ENCODE assay signal across 28 cellular contexts in the genomic region with DNA sequence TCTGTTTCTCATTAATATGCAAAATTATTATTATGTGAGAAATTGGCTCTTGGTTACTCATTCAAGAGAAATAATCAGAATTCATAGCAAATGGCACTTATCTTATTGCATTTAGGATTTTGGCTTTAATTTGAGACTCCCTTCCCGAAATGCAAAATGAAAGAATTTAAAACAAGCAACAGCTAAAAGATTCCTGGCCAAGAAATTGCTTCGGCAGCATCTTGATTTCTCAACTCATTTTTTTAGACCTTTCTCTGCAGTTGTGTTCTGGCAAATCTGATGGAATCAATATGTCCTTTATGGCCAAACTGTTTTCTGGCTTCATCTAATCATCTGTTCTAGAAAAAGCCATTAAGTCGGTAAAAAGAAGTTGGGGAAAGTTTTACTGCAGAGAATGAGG.
A peak's percentile ranks its signal among the peaks of the same experiment; 100 is the strongest.
DNase-seq lines count a peak whose midpoint lies in the region; ATAC-seq, FAIRE-seq and TF ChIP-seq lines count a peak whose summit lies in the region.
"Had no signal": no experiment of that assay in that cellular context is flagged by ENCODE, and none has a peak within 500 bp of the region (broad histone marks: within the 10 kb centered on the region; RNA-seq: fewer than 3 reads in every experiment).

No MANE protein-coding gene starts in this region.

- H3K27me3 Mint-ChIP-seq in astrocyte (ENCODE audit: low read depth, unreplicated experiment): no peaks in the 10 kb centered on the region
- no peaks in the 10 kb centered on the region for H3K27me3 Mint-ChIP-seq in T-helper 2 cell treated with Interferon-gamma antibody and Interleukin-4, amounts not matched to agents 5 μg/mL and 100 μg/mL, for 36 hours (ENCODE audit: low read depth)
- H3K27me3 Mint-ChIP-seq: activated CD8-positive, alpha-beta T cell treated with anti-CD3 and anti-CD28 coated beads for 36 hours; activated naive CD8-positive, alpha-beta T cell treated with anti-CD3 and anti-CD28 coated beads, Interleukin-2, amount 10 ng/mL, durations not matched to agents 7 days and 5 days; effector memory CD8-positive, alpha-beta T cell; T-cell had no signal

- no peaks in the 10 kb centered on the region for H4K20me1 ChIP-seq in astrocyte (ENCODE audit: insufficient read depth, low read length)
- H4K20me1 ChIP-seq: BLaER1 had no signal

- no peak overlapping the region for H3K4me3 Mint-ChIP-seq in astrocyte (ENCODE audit: unreplicated experiment)
- H3K4me3 Mint-ChIP-seq in T-helper 2 cell treated with Interferon-gamma antibody and Interleukin-4, amounts not matched to agents 5 μg/mL and 100 μg/mL, for 36 hours: no peak overlapping the region
- H3K4me3 Mint-ChIP-seq: activated CD8-positive, alpha-beta T cell treated with anti-CD3 and anti-CD28 coated beads for 36 hours; activated naive CD8-positive, alpha-beta T cell treated with anti-CD3 and anti-CD28 coated beads, Interleukin-2, amount 10 ng/mL, durations not matched to agents 7 days and 5 days; effector memory CD8-positive, alpha-beta T cell; GM23338; HFFc6; mesothelial cell of epicardium; nephron progenitor cell; T-cell had no signal

- H3K9ac ChIP-seq in astrocyte (ENCODE audit: low read length) (no peak overlapping the region), skeletal muscle tissue (ENCODE audit: low read depth in 1 of 3, low read length in 3 of 3) (no peak overlapping the region)
- H3K9ac ChIP-seq: BLaER1 had no signal

- peaks cover 2% of the 10 kb centered on the region for H3K36me3 Mint-ChIP-seq in astrocyte (ENCODE audit: low read depth, unreplicated experiment)
- H3K36me3 Mint-ChIP-seq in T-helper 2 cell treated with Interferon-gamma antibody and Interleukin-4, amounts not matched to agents 5 μg/mL and 100 μg/mL, for 36 hours (ENCODE audit: low read depth): no peaks in the 10 kb centered on the region
- H3K36me3 Mint-ChIP-seq: activated naive CD8-positive, alpha-beta T cell treated with anti-CD3 and anti-CD28 coated beads, Interleukin-2, amount 10 ng/mL, durations not matched to agents 7 days and 5 days; mesothelial cell of epicardium; T-cell had no signal

- no peak for TF ChIP-seq CTCF in 22Rv1 (IDR thresholded peaks at IDR 0.05)
- no peak for TF ChIP-seq CTCF in astrocyte (IDR thresholded peaks at IDR 0.05; ENCODE audit: insufficient read depth, low read depth, low read length)
- no peak for TF ChIP-seq CTCF in gastroesophageal sphincter (IDR thresholded peaks at IDR 0.05)

- no peak for TF ChIP-seq POLR2A in gastroesophageal sphincter (IDR thresholded peaks at IDR 0.05)

- peaks cover 11% of the 10 kb centered on the region for H3K4me1 Mint-ChIP-seq in astrocyte (ENCODE audit: low read depth, unreplicated experiment)
- no peaks in the 10 kb centered on the region for H3K4me1 Mint-ChIP-seq in T-helper 2 cell treated with Interferon-gamma antibody and Interleukin-4, amounts not matched to agents 5 μg/mL and 100 μg/mL, for 36 hours (ENCODE audit: low read depth)
- H3K4me1 Mint-ChIP-seq: T-cell had no signal

- H3K36me3 ChIP-seq in astrocyte (ENCODE audit: insufficient read depth, low read length) (no peaks in the 10 kb centered on the region), gastroesophageal sphincter (no peaks in the 10 kb centered on the region), skeletal muscle tissue (ENCODE audit: control insufficient read depth in 3 of 3, insufficient read depth in 3 of 3, low read length in 3 of 3) (no peaks in the 10 kb centered on the region)
- H3K36me3 ChIP-seq: BLaER1, MG63, pancreas had no signal

- DNase-seq in astrocyte (ENCODE audit: low read depth) (no peak), NCI-H2107 treated with DMSO at 0.1 percent for 48 hours (lab: John Stamatoyannopoulos, UW; ENCODE audit: unreplicated experiment) (no peak), NOMO-1 (lab: John Stamatoyannopoulos, UW; ENCODE audit: unreplicated experiment in 2 of 2) (no peak)
- no peak for DNase-seq in T-helper 2 cell treated with Interferon-gamma antibody and Interleukin-4, amounts not matched to agents 5 μg/mL and 100 μg/mL, for 36 hours (ENCODE audit: low spot score)
- no peak for DNase-seq in activated effector memory CD4-positive, alpha-beta T cell treated with Interleukin-2 at 50 U/mL for 16 hours
- DNase-seq: ACHN; activated CD4-positive, alpha-beta T cell treated with anti-CD3 and anti-CD28 coated beads for 1 hour; activated CD8-positive, alpha-beta T cell treated with anti-CD3 and anti-CD28 coated beads for 36 hours; activated naive CD8-positive, alpha-beta T cell treated with anti-CD3 and anti-CD28 coated beads, Interleukin-2, amount 10 ng/mL, durations not matched to agents 7 days and 5 days; effector memory CD8-positive, alpha-beta T cell; GDM1; HFFc6; left colon; MG63; NCI-H446; nephron progenitor cell; OCI-M1; pancreas; T-cell had no signal

- H3K9me3 Mint-ChIP-seq in astrocyte (ENCODE audit: unreplicated experiment): peaks cover 4% of the 10 kb centered on the region
- H3K9me3 Mint-ChIP-seq in T-helper 2 cell treated with Interferon-gamma antibody and Interleukin-4, amounts not matched to agents 5 μg/mL and 100 μg/mL, for 36 hours: no peaks in the 10 kb centered on the region
- H3K9me3 Mint-ChIP-seq: GM23338 had no signal

- no peaks in the 10 kb centered on the region for H3K9me3 ChIP-seq in astrocyte (ENCODE audit: insufficient read depth, low read depth, low read length)
- no peaks in the 10 kb centered on the region for H3K9me3 ChIP-seq in gastroesophageal sphincter
- no peaks in the 10 kb centered on the region for H3K9me3 ChIP-seq in skeletal muscle tissue (ENCODE audit: control insufficient read depth in 3 of 3, low read length in 3 of 3)
- H3K9me3 ChIP-seq: BLaER1, MG63, pancreas had no signal

- H3K27ac Mint-ChIP-seq in astrocyte (ENCODE audit: unreplicated experiment): peak overlapping the region; percentile 98
- H3K27ac Mint-ChIP-seq in T-helper 2 cell treated with Interferon-gamma antibody and Interleukin-4, amounts not matched to agents 5 μg/mL and 100 μg/mL, for 36 hours: no peak overlapping the region
- H3K27ac Mint-ChIP-seq: activated CD8-positive, alpha-beta T cell treated with anti-CD3 and anti-CD28 coated beads for 36 hours; activated naive CD8-positive, alpha-beta T cell treated with anti-CD3 and anti-CD28 coated beads, Interleukin-2, amount 10 ng/mL, durations not matched to agents 7 days and 5 days; effector memory CD8-positive, alpha-beta T cell; GM23338; HFFc6; mesothelial cell of epicardium; T-cell had no signal

- no peaks in the 10 kb centered on the region for H3K79me2 ChIP-seq in astrocyte (ENCODE audit: insufficient read depth, low read length)

- H3K27me3 ChIP-seq in astrocyte (ENCODE audit: insufficient read depth, low read length): no peaks in the 10 kb centered on the region
- no peaks in the 10 kb centered on the region for H3K27me3 ChIP-seq in gastroesophageal sphincter
- no peaks in the 10 kb centered on the region for H3K27me3 ChIP-seq in skeletal muscle tissue (ENCODE audit: control insufficient read depth in 3 of 3, insufficient read depth in 3 of 3, low read length in 3 of 3)
- H3K27me3 ChIP-seq: BLaER1, MG63, pancreas had no signal

- WGBS in gastroesophageal sphincter (ENCODE audit: low coverage in 1 of 2), 2 donors: 19 to 33% methylated on average over 3 of the region's 3 CpGs

- no peak for FAIRE-seq in astrocyte (lab: Jason Lieb, UNC)
- FAIRE-seq: K562, pancreas, TTC549, urothelium cell line had no signal

- no peak overlapping the region for H2AFZ ChIP-seq in astrocyte (ENCODE audit: low read depth, low read length)

- H3K4me1 ChIP-seq in astrocyte (ENCODE audit: insufficient read depth, low read length): peaks cover 8% of the 10 kb centered on the region
- peaks cover 10 to 34% (median 16%) of the 10 kb centered on the region in 3 donors for H3K4me1 ChIP-seq in gastroesophageal sphincter
- H3K4me1 ChIP-seq in skeletal muscle tissue (ENCODE audit: control insufficient read depth in 3 of 3, insufficient read depth in 3 of 3, low read length in 3 of 3): peaks cover 5 to 9% (median 7%) of the 10 kb centered on the region in 3 donors
- H3K4me1 ChIP-seq: BLaER1, pancreas had no signal

- no peak for TF ChIP-seq EP300 in gastroesophageal sphincter (IDR thresholded peaks at IDR 0.05)

- H3K4me2 ChIP-seq in astrocyte (ENCODE audit: low read length): no peak overlapping the region
- H3K4me2 ChIP-seq: BLaER1, GM23338 had no signal

- no peak for ATAC-seq in gastroesophageal sphincter
- ATAC-seq: activated CD8-positive, alpha-beta T cell treated with anti-CD3 and anti-CD28 coated beads for 36 hours; effector memory CD8-positive, alpha-beta T cell; K562; left colon; T-cell had no signal

- H3K27ac ChIP-seq in 22Rv1 (peak overlapping the region; percentile 72), astrocyte (ENCODE audit: low read depth, low read length) (no peak overlapping the region), gastroesophageal sphincter (peak overlapping the region; percentile 60 to 91 (median 79)), skeletal muscle tissue (ENCODE audit: low read depth, low read length) (peak overlapping the region; percentile 76)
- H3K27ac ChIP-seq: BLaER1, pancreas had no signal

- no peak overlapping the region for H3K4me3 ChIP-seq in astrocyte (ENCODE audit: insufficient read depth, low read depth, low read length)
- no peak overlapping the region for H3K4me3 ChIP-seq in gastroesophageal sphincter
- H3K4me3 ChIP-seq in skeletal muscle tissue (ENCODE audit: low read length in 3 of 3): no peak overlapping the region
- H3K4me3 ChIP-seq: BLaER1, GM23338, K562, MG63, pancreas had no signal
